In the genomic region with DNA sequence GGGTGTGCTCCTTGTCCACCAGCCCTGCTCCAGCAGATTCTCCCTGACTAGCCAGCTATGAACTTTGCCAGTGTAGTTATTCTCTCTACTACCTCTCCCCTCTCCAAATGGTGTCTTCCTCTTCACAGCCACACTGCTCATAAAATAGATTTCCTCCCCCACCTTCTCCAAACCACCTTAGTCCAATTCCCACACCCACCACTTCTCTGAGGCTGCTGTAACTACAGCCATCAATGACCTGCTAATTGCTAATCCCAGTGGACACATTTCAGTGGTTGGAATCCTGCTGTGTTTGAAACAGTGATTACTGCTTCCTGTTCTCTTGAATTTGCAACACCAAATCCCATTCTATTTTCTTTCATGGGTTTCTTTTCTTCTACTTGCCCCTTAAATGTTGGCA, we compare ENCODE assay signal across 1 cellular context.
TF ChIP-seq lines count a peak whose summit lies in the region.

No MANE protein-coding gene starts in this region.

TF ChIP-seq in HEK293, 187 proteins besides CTCF, POLR2A, EP300 and RAD21 (continued from another document):
- TF ChIP-seq ZNF175 (tag by site-specific recombination; IDR thresholded peaks at IDR 0.05) = no peak
- TF ChIP-seq SP7 (tag by site-specific recombination; IDR thresholded peaks at IDR 0.05) = peak; percentile 78
- TF ChIP-seq OSR2 (tag by site-specific recombination; IDR thresholded peaks at IDR 0.05) = peak; percentile 77
- TF ChIP-seq, protein P1, sequence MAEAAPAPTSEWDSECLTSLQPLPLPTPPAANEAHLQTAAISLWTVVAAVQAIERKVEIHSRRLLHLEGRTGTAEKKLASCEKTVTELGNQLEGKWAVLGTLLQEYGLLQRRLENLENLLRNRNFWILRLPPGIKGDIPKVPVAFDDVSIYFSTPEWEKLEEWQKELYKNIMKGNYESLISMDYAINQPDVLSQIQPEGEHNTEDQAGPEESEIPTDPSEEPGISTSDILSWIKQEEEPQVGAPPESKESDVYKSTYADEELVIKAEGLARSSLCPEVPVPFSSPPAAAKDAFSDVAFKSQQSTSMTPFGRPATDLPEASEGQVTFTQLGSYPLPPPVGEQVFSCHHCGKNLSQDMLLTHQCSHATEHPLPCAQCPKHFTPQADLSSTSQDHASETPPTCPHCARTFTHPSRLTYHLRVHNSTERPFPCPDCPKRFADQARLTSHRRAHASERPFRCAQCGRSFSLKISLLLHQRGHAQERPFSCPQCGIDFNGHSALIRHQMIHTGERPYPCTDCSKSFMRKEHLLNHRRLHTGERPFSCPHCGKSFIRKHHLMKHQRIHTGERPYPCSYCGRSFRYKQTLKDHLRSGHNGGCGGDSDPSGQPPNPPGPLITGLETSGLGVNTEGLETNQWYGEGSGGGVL (tag by site-specific recombination; IDR thresholded peaks at IDR 0.05) = peak; percentile 30; the same call in 1 of the 2 replicates
- TF ChIP-seq ZNF549 (tag by site-specific recombination; IDR thresholded peaks at IDR 0.05) = no peak
